ENCODE assay signal across 1 cellular context in genomic region chr1:21576031-21576797, GRCh38.
TF ChIP-seq lines count a peak whose summit lies in the region.

No MANE protein-coding gene starts in this region.

TF ChIP-seq in HEK293, 187 proteins besides CTCF, POLR2A, EP300 and RAD21 (continued from another document):
- TF ChIP-seq ZBTB44 (tag by site-specific recombination; IDR thresholded peaks at IDR 0.05) (no peak), ZNF2 (tag by site-specific recombination; IDR thresholded peaks at IDR 0.05) (no peak), ZNF366 (tag by site-specific recombination; conservative IDR thresholded peaks at IDR 0.05) (peak; percentile 98)
